In genomic region chrX:40864972-40865371, GRCh38 we compare ENCODE assay signal across 21 cellular contexts.
A peak's percentile ranks its signal among the peaks of the same experiment; 100 is the strongest.
DNase-seq lines count a peak whose midpoint lies in the region; ATAC-seq and TF ChIP-seq lines count a peak whose summit lies in the region.
"Had no signal": no experiment of that assay in that cellular context is flagged by ENCODE, and none has a peak within 500 bp of the region (broad histone marks: within the 10 kb centered on the region; RNA-seq: fewer than 3 reads in every experiment).

No MANE protein-coding gene starts in this region.

- H3K9ac ChIP-seq in GM23248 = no peak overlapping the region
- H3K9ac ChIP-seq in fibroblast of lung (ENCODE audit: insufficient read depth, low read length) = no peak overlapping the region
- H3K9ac ChIP-seq in smooth muscle cell (ENCODE audit: low read depth) = no peak overlapping the region

- no peak overlapping the region for H3K27ac Mint-ChIP-seq in activated T-helper 17 cell treated with anti-CD3 and anti-CD28 coated beads, Interleukin-2, amount 50 U/mL, for 72 hours
- H3K27ac Mint-ChIP-seq: activated B cell treated with CpG ODN at 0.5 μM for 24 hours; activated T-helper 2 cell treated with anti-CD3 and anti-CD28 coated beads, Interferon-gamma antibody, Interleukin-2, Interleukin-4, amounts not matched to agents 10 μg/mL and 5 μg/mL and 100 μg/mL, durations not matched to agents 14 hours and 24 hours and 36 hours; CD4-positive, CD25-positive, alpha-beta regulatory T cell; dendritic cell treated with granulocyte-macrophage colony-stimulating factor and Interleukin-4, amounts not matched to agents 40 ng/mL and 50 ng/mL, for 4 days had no signal

- 70 to 80% methylated on average over 1 of the region's 1 CpG for WGBS in GM23248 (ENCODE audit: low coverage in 1 of 2, low lambda C conversion rate in 2 of 2, missing lambda C conversion rate in 2 of 2), 2 experiments
- 33% methylated on average over 1 of the region's 1 CpG for WGBS in smooth muscle cell (ENCODE audit: low lambda C conversion rate)

- H3F3A ChIP-seq in GM23248 (ENCODE audit: insufficient read depth) = peaks cover 23% of the 10 kb centered on the region
- no peaks in the 10 kb centered on the region for H3F3A ChIP-seq in smooth muscle cell (ENCODE audit: low read depth)

- intact Hi-C loops in ascending aorta (cut with DNase I) = no loop called here

- H3K9me3 Mint-ChIP-seq in activated T-helper 17 cell treated with anti-CD3 and anti-CD28 coated beads, Interleukin-2, amount 50 U/mL, for 72 hours = no peaks in the 10 kb centered on the region
- H3K9me3 Mint-ChIP-seq: activated B cell treated with CpG ODN at 0.5 μM for 24 hours; activated T-helper 2 cell treated with anti-CD3 and anti-CD28 coated beads, Interferon-gamma antibody, Interleukin-2, Interleukin-4, amounts not matched to agents 10 μg/mL and 5 μg/mL and 100 μg/mL, durations not matched to agents 14 hours and 24 hours and 36 hours had no signal

- DNase-seq in GM23248 (peak; percentile 79), RPMI7951 (ENCODE audit: low read depth) (peak; percentile 82), fibroblast of lung (ENCODE audit: low read depth in 2 of 2) (peak; percentile 40 to 92), smooth muscle cell (lab: John Stamatoyannopoulos, UW; ENCODE audit: unreplicated experiment) (no peak), DMS114 treated with DMSO at 0.1 percent for 48 hours (lab: John Stamatoyannopoulos, UW; ENCODE audit: unreplicated experiment) (no peak), ascending aorta (ENCODE audit: low spot score in 2 of 2) (no peak)
- DNase-seq: activated B cell treated with CpG ODN at 0.5 μM for 24 hours; CD4-positive, CD25-positive, alpha-beta regulatory T cell; DMS79 treated with DMSO at 0.1 percent for 48 hours; left cardiac atrium; mucosa of descending colon; NCI-H2107; NCI-H748 treated with DMSO at 0.1 percent for 48 hours; RPMI8226; T-helper 1 cell had no signal

- H3K4me3 ChIP-seq in GM23248 (no peak overlapping the region), fibroblast of lung (replicated peaks in 1 of 4; ENCODE audit: control extremely low read depth in 1 of 4, insufficient read depth in 1 of 4, low read depth in 3 of 4, low read length in 4 of 4) (no peak overlapping the region), smooth muscle cell (no peak overlapping the region), ascending aorta (no peak overlapping the region)
- H3K4me3 ChIP-seq: hepatocyte, mucosa of descending colon, skin epidermis, thoracic aorta had no signal

- H4K20me1 ChIP-seq in GM23248 (ENCODE audit: insufficient read depth) = no peaks in the 10 kb centered on the region
- no peaks in the 10 kb centered on the region for H4K20me1 ChIP-seq in fibroblast of lung (ENCODE audit: control insufficient read depth, extremely low read depth, insufficient read depth, low read length)
- no peaks in the 10 kb centered on the region for H4K20me1 ChIP-seq in smooth muscle cell (ENCODE audit: low read depth)

- H3K27ac ChIP-seq in GM23248 (peak overlapping the region; percentile 52), fibroblast of lung (ENCODE audit: insufficient read depth, low read length) (no peak overlapping the region), smooth muscle cell (ENCODE audit: low read depth) (peak overlapping the region; percentile 39), ascending aorta (no peak overlapping the region)
- H3K27ac ChIP-seq: hepatocyte, skin epidermis, thoracic aorta had no signal

- H3K27me3 ChIP-seq in GM23248 (replicated peaks; ENCODE audit: insufficient read depth) (no peaks in the 10 kb centered on the region), fibroblast of lung (ENCODE audit: control insufficient read depth, insufficient read depth, low read length) (no peaks in the 10 kb centered on the region), smooth muscle cell (ENCODE audit: low read depth) (no peaks in the 10 kb centered on the region), ascending aorta (no peaks in the 10 kb centered on the region)
- H3K27me3 ChIP-seq: hepatocyte had no signal

- H3K4me1 ChIP-seq in GM23248 (ENCODE audit: insufficient read depth) (peaks cover 23% of the 10 kb centered on the region), fibroblast of lung (ENCODE audit: control insufficient read depth, extremely low read depth, insufficient read depth, low read length) (no peaks in the 10 kb centered on the region), smooth muscle cell (ENCODE audit: low read depth) (no peaks in the 10 kb centered on the region), ascending aorta (no peaks in the 10 kb centered on the region)

- no peaks in the 10 kb centered on the region for H3K4me1 Mint-ChIP-seq in activated T-helper 17 cell treated with anti-CD3 and anti-CD28 coated beads, Interleukin-2, amount 50 U/mL, for 72 hours
- H3K4me1 Mint-ChIP-seq: activated B cell treated with CpG ODN at 0.5 μM for 24 hours; CD4-positive, CD25-positive, alpha-beta regulatory T cell had no signal

- H2AFZ ChIP-seq in GM23248 (no peak overlapping the region), fibroblast of lung (ENCODE audit: low read length) (no peak overlapping the region), smooth muscle cell (ENCODE audit: low read depth) (no peak overlapping the region)
- H2AFZ ChIP-seq: hepatocyte had no signal

- ATAC-seq in activated T-helper 17 cell treated with anti-CD3 and anti-CD28 coated beads, Interleukin-2, amount 50 U/mL, for 72 hours (replicated peaks) = no peak
- ATAC-seq: mucosa of descending colon had no signal

- H3K4me2 ChIP-seq in GM23248 (ENCODE audit: unreplicated experiment) (no peak overlapping the region), fibroblast of lung (ENCODE audit: extremely low read depth, insufficient read depth, low read length) (no peak overlapping the region), smooth muscle cell (no peak overlapping the region)
- H3K4me2 ChIP-seq: hepatocyte had no signal

- H3K36me3 Mint-ChIP-seq in activated T-helper 17 cell treated with anti-CD3 and anti-CD28 coated beads, Interleukin-2, amount 50 U/mL, for 72 hours (ENCODE audit: low read depth) = no peaks in the 10 kb centered on the region
- H3K36me3 Mint-ChIP-seq: CD4-positive, CD25-positive, alpha-beta regulatory T cell had no signal

- H3K9me3 ChIP-seq in GM23248 (ENCODE audit: low read depth) (no peaks in the 10 kb centered on the region), fibroblast of lung (ENCODE audit: control insufficient read depth, insufficient read depth, low read depth, low read length) (no peaks in the 10 kb centered on the region), smooth muscle cell (replicated peaks; ENCODE audit: low read depth) (no peaks in the 10 kb centered on the region), ascending aorta (peaks cover 0 to 5% of the 10 kb centered on the region in 2 donors)
- H3K9me3 ChIP-seq: mucosa of descending colon, thoracic aorta had no signal

- H3K4me3 Mint-ChIP-seq in activated T-helper 17 cell treated with anti-CD3 and anti-CD28 coated beads, Interleukin-2, amount 50 U/mL, for 72 hours = no peak overlapping the region
- H3K4me3 Mint-ChIP-seq: activated B cell treated with CpG ODN at 0.5 μM for 24 hours; CD4-positive, CD25-positive, alpha-beta regulatory T cell; dendritic cell treated with granulocyte-macrophage colony-stimulating factor and Interleukin-4, amounts not matched to agents 40 ng/mL and 50 ng/mL, for 4 days had no signal

- in situ Hi-C loops in GM23248 (cut with MboI) = no loop called here

- no peaks in the 10 kb centered on the region for H3K9me2 ChIP-seq in GM23248 (ENCODE audit: insufficient read depth)

- H3K79me2 ChIP-seq in GM23248 (ENCODE audit: insufficient read depth) (no peaks in the 10 kb centered on the region), fibroblast of lung (ENCODE audit: control insufficient read depth, insufficient read depth, low read length) (no peaks in the 10 kb centered on the region), smooth muscle cell (ENCODE audit: low read depth) (no peaks in the 10 kb centered on the region)
- H3K79me2 ChIP-seq: hepatocyte had no signal

- H3K27me3 Mint-ChIP-seq in activated T-helper 17 cell treated with anti-CD3 and anti-CD28 coated beads, Interleukin-2, amount 50 U/mL, for 72 hours = peaks cover 7% of the 10 kb centered on the region
- H3K27me3 Mint-ChIP-seq: activated B cell treated with CpG ODN at 0.5 μM for 24 hours had no signal

- H3K36me3 ChIP-seq in GM23248 (ENCODE audit: low read depth) (no peaks in the 10 kb centered on the region), fibroblast of lung (ENCODE audit: control insufficient read depth, insufficient read depth, low read length) (no peaks in the 10 kb centered on the region), smooth muscle cell (ENCODE audit: low read depth) (no peaks in the 10 kb centered on the region), ascending aorta (no peaks in the 10 kb centered on the region)
- H3K36me3 ChIP-seq: thoracic aorta had no signal

- TF ChIP-seq CTCF in fibroblast of lung (conservative IDR thresholded peaks at IDR 0.05 in 1 of 2, IDR thresholded peaks at IDR 0.05 in 1 of 2; ENCODE audit: low read depth in 1 of 2, low read length in 2 of 2) (no peak), smooth muscle cell (IDR thresholded peaks at IDR 0.05; ENCODE audit: borderline replicate concordance, insufficient read depth, poor library complexity, severe bottlenecking) (no peak), ascending aorta (IDR thresholded peaks at IDR 0.05) (no peak)

Comparison
In these comparisons a context has a peak if more than half of its experiments do, and no peak if none do; other contexts are left out.
1. DNase-seq: peak in GM23248 (single experiment), RPMI7951 (single experiment) and fibroblast of lung (2 of 2); none in smooth muscle cell (single experiment), DMS114 treated with DMSO at 0.1 percent for 48 hours (single experiment) and ascending aorta (0 of 2).
2. H3K27ac ChIP-seq: peak in GM23248 (single experiment) and smooth muscle cell (single experiment); none in fibroblast of lung (single experiment) and ascending aorta (0 of 2).